Comparison of ENCODE assay signal across 8 cellular contexts in the genomic region with DNA sequence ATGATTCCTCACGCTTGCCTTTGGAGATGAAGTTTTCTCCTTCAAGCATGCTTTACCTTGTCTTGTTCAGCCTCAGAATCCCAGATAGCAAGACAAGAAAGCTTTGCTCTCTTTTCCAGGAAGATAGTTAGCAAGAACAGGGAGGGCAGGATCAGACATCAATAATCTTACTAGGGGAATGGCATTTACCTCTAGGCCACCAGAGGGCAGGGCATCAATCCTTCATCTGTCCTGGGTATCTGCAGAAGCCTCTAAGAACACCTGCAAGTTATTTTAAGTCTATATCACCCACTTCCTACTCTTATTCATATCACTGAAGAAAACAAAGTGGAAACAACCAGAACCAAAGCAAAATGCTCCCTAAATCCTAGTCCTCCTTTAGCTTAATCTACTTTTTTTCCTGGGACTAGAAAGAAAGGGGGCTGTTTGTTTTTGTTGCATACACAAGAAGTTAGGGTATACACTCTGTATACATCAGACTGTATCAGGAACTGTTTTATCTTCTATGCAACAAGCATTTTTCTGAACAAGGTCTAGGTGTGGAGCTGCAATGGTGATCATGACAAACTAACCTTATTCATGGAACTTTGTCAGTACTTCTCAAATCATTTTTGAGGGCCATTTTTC.
DNase-seq lines count a peak whose midpoint lies in the region; ATAC-seq, FAIRE-seq and TF ChIP-seq lines count a peak whose summit lies in the region.

No MANE protein-coding gene starts in this region.

- DNase-seq in D721Med (ENCODE audit: insufficient read length, low spot score) (no peak), LoVo (ENCODE audit: low spot score) (peak; percentile 22), adipocyte (ENCODE audit: low read depth) (peak; percentile 0), mesendoderm (peak; percentile 63)
- DNase-seq in activated T-helper 2 cell treated with anti-CD3 and anti-CD28 coated beads, Interferon-gamma antibody, Interleukin-2, Interleukin-4, amounts not matched to agents 10 μg/mL and 5 μg/mL and 100 μg/mL, durations not matched to agents 14 hours and 24 hours and 36 hours (ENCODE audit: low spot score) = no peak

- H3K4me1 ChIP-seq in adipocyte (ENCODE audit: control insufficient read depth, insufficient read depth, low read length) = no peaks in the 10 kb centered on the region
- H3K4me1 ChIP-seq in mesendoderm (ENCODE audit: control insufficient read depth, low read depth, low read length) = no peaks in the 10 kb centered on the region

- no peaks in the 10 kb centered on the region for H3K4me1 Mint-ChIP-seq in activated T-helper 2 cell treated with anti-CD3 and anti-CD28 coated beads, Interferon-gamma antibody, Interleukin-2, Interleukin-4, amounts not matched to agents 10 μg/mL and 5 μg/mL and 100 μg/mL, durations not matched to agents 14 hours and 24 hours and 36 hours (ENCODE audit: low read depth)

- peak; percentile 58 for TF ChIP-seq CTCF in D721Med (IDR thresholded peaks at IDR 0.05; ENCODE audit: insufficient read depth, missing control alignments)

- no peak for FAIRE-seq in D721Med (lab: Jason Lieb, UNC)

- peak; percentile 65 for ATAC-seq in GM21723 (IDR thresholded peaks at IDR 0.05; ENCODE audit: unreplicated experiment)
- ATAC-seq in GM21526 (IDR thresholded peaks at IDR 0.05; ENCODE audit: low FRiP score, unreplicated experiment) = no peak
- no peak for ATAC-seq in HG03378 (IDR thresholded peaks at IDR 0.05; ENCODE audit: unreplicated experiment)

- no peak overlapping the region for H3K18ac ChIP-seq in mesendoderm (ENCODE audit: low read length)

- no peak overlapping the region for H3K4ac ChIP-seq in mesendoderm (ENCODE audit: low read depth, low read length)

- no peaks in the 10 kb centered on the region for H3K27me3 ChIP-seq in adipocyte (replicated peaks; ENCODE audit: control insufficient read depth, insufficient read depth, low read length)
- H3K27me3 ChIP-seq in mesendoderm (ENCODE audit: insufficient read depth, low read length, poor library complexity) = no peaks in the 10 kb centered on the region

- no peaks in the 10 kb centered on the region for H3K79me2 ChIP-seq in mesendoderm (ENCODE audit: control insufficient read depth, insufficient read depth, low read length)

- no peak overlapping the region for H3K4me3 Mint-ChIP-seq in activated T-helper 2 cell treated with anti-CD3 and anti-CD28 coated beads, Interferon-gamma antibody, Interleukin-2, Interleukin-4, amounts not matched to agents 10 μg/mL and 5 μg/mL and 100 μg/mL, durations not matched to agents 14 hours and 24 hours and 36 hours (ENCODE audit: low read depth)

- no peak overlapping the region for H2BK120ac ChIP-seq in mesendoderm (ENCODE audit: low read depth, low read length)

- no peak overlapping the region for H3K23ac ChIP-seq in mesendoderm (ENCODE audit: low read length)

- no peak overlapping the region for H2BK5ac ChIP-seq in mesendoderm (ENCODE audit: low read length)

- H3K4me3 ChIP-seq in adipocyte (ENCODE audit: low read length) = no peak overlapping the region
- H3K4me3 ChIP-seq in mesendoderm (ENCODE audit: low read length) = no peak overlapping the region

- WGBS in mesendoderm (ENCODE audit: extremely low coverage, insufficient coverage, low lambda C conversion rate) = no CpG with 5 or more reads among the region's 1 CpG

- no peak overlapping the region for H3K27ac Mint-ChIP-seq in activated T-helper 2 cell treated with anti-CD3 and anti-CD28 coated beads, Interferon-gamma antibody, Interleukin-2, Interleukin-4, amounts not matched to agents 10 μg/mL and 5 μg/mL and 100 μg/mL, durations not matched to agents 14 hours and 24 hours and 36 hours

- H3K56ac ChIP-seq in mesendoderm (ENCODE audit: low read length) = no peak overlapping the region

- H3K9me3 ChIP-seq in adipocyte (ENCODE audit: control insufficient read depth, low read length) = no peaks in the 10 kb centered on the region

- no peak overlapping the region for H3K4me2 ChIP-seq in mesendoderm (ENCODE audit: low read length)

- H2BK15ac ChIP-seq in mesendoderm (replicated peaks; ENCODE audit: low read depth) = no peak overlapping the region

- no peaks in the 10 kb centered on the region for H3K27me3 Mint-ChIP-seq in activated T-helper 2 cell treated with anti-CD3 and anti-CD28 coated beads, Interferon-gamma antibody, Interleukin-2, Interleukin-4, amounts not matched to agents 10 μg/mL and 5 μg/mL and 100 μg/mL, durations not matched to agents 14 hours and 24 hours and 36 hours (ENCODE audit: low read depth)

- H2AK5ac ChIP-seq in mesendoderm (ENCODE audit: low read length) = no peak overlapping the region

- H3K36me3 ChIP-seq in adipocyte (ENCODE audit: control insufficient read depth, insufficient read depth, low read length, severe bottlenecking) = no peaks in the 10 kb centered on the region
- no peaks in the 10 kb centered on the region for H3K36me3 ChIP-seq in mesendoderm (ENCODE audit: control insufficient read depth, insufficient read depth, low read length)

- intact Hi-C loops in activated T-helper 2 cell treated with anti-CD3 and anti-CD28 coated beads, Interferon-gamma antibody, Interleukin-2, Interleukin-4, amounts not matched to agents 10 μg/mL and 5 μg/mL and 100 μg/mL, durations not matched to agents 14 hours and 24 hours and 36 hours (cut with micrococcal nuclease) = no loop called here

- peaks cover 7% of the 10 kb centered on the region for H3K9me3 Mint-ChIP-seq in activated T-helper 2 cell treated with anti-CD3 and anti-CD28 coated beads, Interferon-gamma antibody, Interleukin-2, Interleukin-4, amounts not matched to agents 10 μg/mL and 5 μg/mL and 100 μg/mL, durations not matched to agents 14 hours and 24 hours and 36 hours

- no peak overlapping the region for H3K27ac ChIP-seq in mesendoderm (ENCODE audit: low read depth, low read length)

- no peaks in the 10 kb centered on the region for H3K79me1 ChIP-seq in mesendoderm (ENCODE audit: low read length)

- H4K8ac ChIP-seq in mesendoderm (ENCODE audit: low read depth, low read length) = no peak overlapping the region

- H4K5ac ChIP-seq in mesendoderm (ENCODE audit: low read length) = no peak overlapping the region

- H3K9ac ChIP-seq in adipocyte (ENCODE audit: low read length) (no peak overlapping the region), mesendoderm (ENCODE audit: low read length) (no peak overlapping the region)

- no peaks in the 10 kb centered on the region for H3K36me3 Mint-ChIP-seq in activated T-helper 2 cell treated with anti-CD3 and anti-CD28 coated beads, Interferon-gamma antibody, Interleukin-2, Interleukin-4, amounts not matched to agents 10 μg/mL and 5 μg/mL and 100 μg/mL, durations not matched to agents 14 hours and 24 hours and 36 hours (ENCODE audit: low read depth)

Comparison
In these comparisons a context has a peak if more than half of its experiments do, and no peak if none do; other contexts are left out.
1. DNase-seq: peak in LoVo (single experiment), adipocyte (single experiment) and mesendoderm (single experiment); none in D721Med (single experiment) and activated T-helper 2 cell treated with anti-CD3 and anti-CD28 coated beads, Interferon-gamma antibody, Interleukin-2, Interleukin-4, amounts not matched to agents 10 μg/mL and 5 μg/mL and 100 μg/mL, durations not matched to agents 14 hours and 24 hours and 36 hours (single experiment).